Comparison of ENCODE assay signal across 15 cellular contexts in genomic region chr13:114090476-114090875, GRCh38. TPM values are rescaled to one million over a fixed set of nuclear protein-coding genes. Genes with fewer than 3 reads are reported as not detected.
DNase-seq lines count a peak whose midpoint lies in the region; ATAC-seq and TF ChIP-seq lines count a peak whose summit lies in the region.
"Had no signal": no experiment of that assay in that cellular context is flagged by ENCODE, and none has a peak within 500 bp of the region (broad histone marks: within the 10 kb centered on the region; RNA-seq: fewer than 3 reads in every experiment).

No MANE protein-coding gene starts in this region.

- H3K4me1 Mint-ChIP-seq in activated CD4-positive, alpha-beta memory T cell treated with anti-CD3 and anti-CD28 coated beads for 36 hours (ENCODE audit: low read depth): peaks cover 28% of the 10 kb centered on the region
- H3K4me1 Mint-ChIP-seq in activated CD4-positive, alpha-beta memory T cell treated with anti-CD3 and anti-CD28 coated beads, Interleukin-2, amount 10 ng/mL, durations not matched to agents 7 days and 5 days: peaks cover 4% of the 10 kb centered on the region
- H3K4me1 Mint-ChIP-seq in HFFc6 (ENCODE audit: low read depth): peaks cover 15% of the 10 kb centered on the region
- peaks cover 36% of the 10 kb centered on the region for H3K4me1 Mint-ChIP-seq in activated naive CD8-positive, alpha-beta T cell treated with anti-CD3 and anti-CD28 coated beads, Interleukin-2, amount 50 U/mL, for 24 hours
- H3K4me1 Mint-ChIP-seq in osteocyte (ENCODE audit: unreplicated experiment): peaks cover 4% of the 10 kb centered on the region

- intact Hi-C loops in activated CD4-positive, alpha-beta memory T cell treated with anti-CD3 and anti-CD28 coated beads for 36 hours (cut with micrococcal nuclease): no loop called here

- no peak for DNase-seq in activated CD4-positive, alpha-beta memory T cell treated with anti-CD3 and anti-CD28 coated beads for 36 hours
- DNase-seq in activated CD4-positive, alpha-beta memory T cell treated with anti-CD3 and anti-CD28 coated beads, Interleukin-2, amount 10 ng/mL, durations not matched to agents 7 days and 5 days: no peak
- DNase-seq in HFFc6: no peak
- no peak for DNase-seq in activated naive CD8-positive, alpha-beta T cell treated with anti-CD3 and anti-CD28 coated beads, Interleukin-2, amount 50 U/mL, for 24 hours
- DNase-seq in osteocyte (ENCODE audit: extremely low spot score, unreplicated experiment): no peak
- no peak for DNase-seq in SW 1271 (lab: John Stamatoyannopoulos, UW)
- no peak for DNase-seq in substantia nigra (lab: John Stamatoyannopoulos, UW)
- no peak for DNase-seq in GDM1 (lab: John Stamatoyannopoulos, UW)
- DNase-seq: central memory CD4-positive, alpha-beta T cell; gastrocnemius medialis; GOT3; mammary epithelial cell; NCI-H1436; nucleus accumbens had no signal

- no peaks in the 10 kb centered on the region for H3K27me3 Mint-ChIP-seq in activated CD4-positive, alpha-beta memory T cell treated with anti-CD3 and anti-CD28 coated beads for 36 hours
- no peaks in the 10 kb centered on the region for H3K27me3 Mint-ChIP-seq in activated CD4-positive, alpha-beta memory T cell treated with anti-CD3 and anti-CD28 coated beads, Interleukin-2, amount 10 ng/mL, durations not matched to agents 7 days and 5 days
- H3K27me3 Mint-ChIP-seq in HFFc6 (ENCODE audit: insufficient read depth): peaks cover 4% of the 10 kb centered on the region
- H3K27me3 Mint-ChIP-seq in activated naive CD8-positive, alpha-beta T cell treated with anti-CD3 and anti-CD28 coated beads, Interleukin-2, amount 50 U/mL, for 24 hours: no peaks in the 10 kb centered on the region
- H3K27me3 Mint-ChIP-seq in osteocyte (ENCODE audit: unreplicated experiment): no peaks in the 10 kb centered on the region

- TF ChIP-seq CTCF in HFFc6 (IDR thresholded peaks at IDR 0.05) (no peak), osteocyte (IDR thresholded peaks at IDR 0.05) (no peak)

- CTCF ChIA-PET in activated CD4-positive, alpha-beta memory T cell treated with anti-CD3 and anti-CD28 coated beads for 36 hours (lab: Charles Lee): no interaction called here
- CTCF ChIA-PET in activated CD4-positive, alpha-beta memory T cell treated with anti-CD3 and anti-CD28 coated beads, Interleukin-2, amount 10 ng/mL, durations not matched to agents 7 days and 5 days (lab: Charles Lee): no interaction called here

- peaks cover 58% of the 10 kb centered on the region for H3K36me3 Mint-ChIP-seq in activated CD4-positive, alpha-beta memory T cell treated with anti-CD3 and anti-CD28 coated beads for 36 hours
- H3K36me3 Mint-ChIP-seq in activated CD4-positive, alpha-beta memory T cell treated with anti-CD3 and anti-CD28 coated beads, Interleukin-2, amount 10 ng/mL, durations not matched to agents 7 days and 5 days (ENCODE audit: low read depth): peaks cover 52% of the 10 kb centered on the region
- H3K36me3 Mint-ChIP-seq in HFFc6 (ENCODE audit: low read depth) (peaks cover 48% of the 10 kb centered on the region), osteocyte (ENCODE audit: unreplicated experiment) (peaks cover 13% of the 10 kb centered on the region)
- H3K36me3 Mint-ChIP-seq in activated naive CD8-positive, alpha-beta T cell treated with anti-CD3 and anti-CD28 coated beads, Interleukin-2, amount 50 U/mL, for 24 hours (ENCODE audit: low read depth): peaks cover 30% of the 10 kb centered on the region

- POLR2A ChIA-PET in activated CD4-positive, alpha-beta memory T cell treated with anti-CD3 and anti-CD28 coated beads for 36 hours (lab: Charles Lee): no interaction called here
- POLR2A ChIA-PET in activated CD4-positive, alpha-beta memory T cell treated with anti-CD3 and anti-CD28 coated beads, Interleukin-2, amount 10 ng/mL, durations not matched to agents 7 days and 5 days (lab: Charles Lee): no interaction called here

- H3K27ac ChIP-seq in substantia nigra (ENCODE audit: low read depth, low read length, poor library complexity, severe bottlenecking): no peak overlapping the region
- H3K27ac ChIP-seq: gastrocnemius medialis, skin epidermis had no signal

- H3K27ac Mint-ChIP-seq in activated CD4-positive, alpha-beta memory T cell treated with anti-CD3 and anti-CD28 coated beads for 36 hours: peak overlapping the region; percentile 34
- H3K27ac Mint-ChIP-seq in activated CD4-positive, alpha-beta memory T cell treated with anti-CD3 and anti-CD28 coated beads, Interleukin-2, amount 10 ng/mL, durations not matched to agents 7 days and 5 days: no peak overlapping the region
- H3K27ac Mint-ChIP-seq in HFFc6: peak overlapping the region; percentile 13; the same call in 1 of the 2 replicates
- H3K27ac Mint-ChIP-seq in activated naive CD8-positive, alpha-beta T cell treated with anti-CD3 and anti-CD28 coated beads, Interleukin-2, amount 50 U/mL, for 24 hours: peak overlapping the region; percentile 71
- peak overlapping the region; percentile 10 for H3K27ac Mint-ChIP-seq in osteocyte (ENCODE audit: unreplicated experiment)

- peaks cover 51% of the 10 kb centered on the region for H3K9me3 Mint-ChIP-seq in activated CD4-positive, alpha-beta memory T cell treated with anti-CD3 and anti-CD28 coated beads for 36 hours
- H3K9me3 Mint-ChIP-seq in activated CD4-positive, alpha-beta memory T cell treated with anti-CD3 and anti-CD28 coated beads, Interleukin-2, amount 10 ng/mL, durations not matched to agents 7 days and 5 days: peaks cover 48% of the 10 kb centered on the region
- H3K9me3 Mint-ChIP-seq in HFFc6: peaks cover 15% of the 10 kb centered on the region
- peaks cover 26% of the 10 kb centered on the region for H3K9me3 Mint-ChIP-seq in activated naive CD8-positive, alpha-beta T cell treated with anti-CD3 and anti-CD28 coated beads, Interleukin-2, amount 50 U/mL, for 24 hours
- H3K9me3 Mint-ChIP-seq in osteocyte (ENCODE audit: unreplicated experiment): peaks cover 21% of the 10 kb centered on the region

- H3K4me3 Mint-ChIP-seq in activated CD4-positive, alpha-beta memory T cell treated with anti-CD3 and anti-CD28 coated beads for 36 hours: no peak overlapping the region
- no peak overlapping the region for H3K4me3 Mint-ChIP-seq in activated CD4-positive, alpha-beta memory T cell treated with anti-CD3 and anti-CD28 coated beads, Interleukin-2, amount 10 ng/mL, durations not matched to agents 7 days and 5 days
- H3K4me3 Mint-ChIP-seq in HFFc6 (no peak overlapping the region), osteocyte (ENCODE audit: unreplicated experiment) (no peak overlapping the region)
- peak overlapping the region; percentile 32 for H3K4me3 Mint-ChIP-seq in activated naive CD8-positive, alpha-beta T cell treated with anti-CD3 and anti-CD28 coated beads, Interleukin-2, amount 50 U/mL, for 24 hours

- peak; percentile 79 for ATAC-seq in activated naive CD8-positive, alpha-beta T cell treated with anti-CD3 and anti-CD28 coated beads, Interleukin-2, amount 50 U/mL, for 24 hours
- ATAC-seq: gastrocnemius medialis had no signal

RNA-seq across cellular contexts. Expression of gene RASA3, which starts 41.9 kb away (rescaled TPM):
- total RNA-seq in activated CD4-positive, alpha-beta memory T cell treated with anti-CD3 and anti-CD28 coated beads for 36 hours: 10 to 100 TPM; 45.9 to 49.3 TPM
- 10 to 100 TPM; 97.2 to 99.3 TPM for total RNA-seq in activated CD4-positive, alpha-beta memory T cell treated with anti-CD3 and anti-CD28 coated beads, Interleukin-2, amount 10 ng/mL, durations not matched to agents 7 days and 5 days
- 10 to 100 TPM; 31.6 to 37.6 (median 33.1) TPM for total RNA-seq in HFFc6 (2021; fragmentation: NEBNext Ultra II Directional; extraction: Animal tissue kit (Norgen Biotek cat#: 25700))
- 44.8 and 45.5 TPM in 2 replicates for total RNA-seq in osteocyte
